ENCODE assay signal across 21 cellular contexts in the genomic region with DNA sequence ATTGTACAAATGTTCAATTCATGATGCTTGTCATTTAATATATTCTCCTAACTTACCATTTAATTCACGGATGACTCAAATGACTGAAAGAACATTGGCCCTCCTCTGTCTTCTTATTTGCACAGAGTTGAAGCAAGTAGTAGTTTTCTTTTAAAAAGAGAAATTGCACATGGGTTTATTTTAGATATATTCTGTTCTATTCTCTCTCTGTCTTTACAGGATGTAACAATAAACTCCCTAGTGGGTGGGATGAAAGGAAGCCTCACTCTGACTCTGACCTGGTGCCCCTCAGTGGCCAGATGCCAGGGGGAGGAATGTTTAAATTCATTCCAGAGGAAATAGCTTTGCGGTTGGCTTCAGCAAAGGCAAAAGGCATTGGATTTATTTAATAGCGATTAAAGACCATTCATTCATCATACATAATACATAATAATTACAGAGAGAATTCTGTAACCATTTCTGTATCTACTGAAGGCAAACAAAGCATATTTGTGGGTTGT.
DNase-seq lines count a peak whose midpoint lies in the region; ATAC-seq, FAIRE-seq and TF ChIP-seq lines count a peak whose summit lies in the region.
"Had no signal": no experiment of that assay in that cellular context is flagged by ENCODE, and none has a peak within 500 bp of the region (broad histone marks: within the 10 kb centered on the region; RNA-seq: fewer than 3 reads in every experiment).

No MANE protein-coding gene starts in this region.

- H4K20me1 ChIP-seq in neural progenitor cell (ENCODE audit: low read depth): no peaks in the 10 kb centered on the region

- no peak overlapping the region for H3K9ac ChIP-seq in neural progenitor cell

- no peak for TF ChIP-seq CTCF in choroid plexus epithelial cell (conservative IDR thresholded peaks at IDR 0.05; ENCODE audit: low read depth, low read length)
- TF ChIP-seq CTCF in neural progenitor cell (IDR thresholded peaks at IDR 0.05): no peak

- no peak overlapping the region for H3K4me3 Mint-ChIP-seq in neural progenitor cell
- H3K4me3 Mint-ChIP-seq: activated naive CD8-positive, alpha-beta T cell had no signal

- no peaks in the 10 kb centered on the region for H3K79me2 ChIP-seq in neural progenitor cell (ENCODE audit: low read depth)

- no peaks in the 10 kb centered on the region for H3K36me3 ChIP-seq in neural progenitor cell
- H3K36me3 ChIP-seq: Peyer's patch, uterus had no signal

- no peak for ATAC-seq in GM18861 (IDR thresholded peaks at IDR 0.05; ENCODE audit: unreplicated experiment)
- ATAC-seq: esophagus mucosa, K562 had no signal

- DNase-seq in COR-L47 (lab: John Stamatoyannopoulos, UW): peak; percentile 30
- peak; percentile 31 for DNase-seq in RCC 7860 (ENCODE audit: low spot score)
- peak; percentile 58 for DNase-seq in choroid plexus epithelial cell (ENCODE audit: low read depth)
- peak; percentile 39 for DNase-seq in neural progenitor cell (ENCODE audit: low spot score)
- DNase-seq in GDM1 (lab: John Stamatoyannopoulos, UW): no peak
- no peak for DNase-seq in GM12891 (ENCODE audit: insufficient read length, low spot score)
- no peak for DNase-seq in pons (ENCODE audit: low spot score)
- DNase-seq: Calu3; cortex of kidney; HCEC 1CT; hypothalamus; NCI-H1417; NCI-H526 treated with DMSO at 0.1 percent for 48 hours; Peyer's patch; stimulated activated naive CD4-positive, alpha-beta T cell; T-helper 2 cell; uterus had no signal

- peaks cover 2% of the 10 kb centered on the region for H3K36me3 Mint-ChIP-seq in neural progenitor cell

- FAIRE-seq in RCC 7860 (lab: Jason Lieb, UNC) (no peak), GM12891 (lab: Jason Lieb, UNC) (no peak)
- FAIRE-seq: K562 had no signal

- peaks cover 6% of the 10 kb centered on the region for H3F3A ChIP-seq in neural progenitor cell (ENCODE audit: low read depth)

- H2AFZ ChIP-seq in neural progenitor cell (replicated peaks): no peak overlapping the region

- no peak for TF ChIP-seq POLR2A in GM12891 (IDR thresholded peaks at IDR 0.05; ENCODE audit: low read depth, low read length)

- no peak overlapping the region for H3K4me3 ChIP-seq in choroid plexus epithelial cell (ENCODE audit: low read depth, low read length)
- no peak overlapping the region for H3K4me3 ChIP-seq in neural progenitor cell
- H3K4me3 ChIP-seq: K562, Peyer's patch, uterus had no signal

- H3K27me3 Mint-ChIP-seq in neural progenitor cell (ENCODE audit: insufficient read depth, low read depth): no peaks in the 10 kb centered on the region

- no peaks in the 10 kb centered on the region for H3K9me3 Mint-ChIP-seq in neural progenitor cell

- no peaks in the 10 kb centered on the region for H3K27me3 ChIP-seq in neural progenitor cell
- H3K27me3 ChIP-seq: Peyer's patch, uterus had no signal

- no peaks in the 10 kb centered on the region for H3K9me3 ChIP-seq in neural progenitor cell (ENCODE audit: low read depth)
- H3K9me3 ChIP-seq: uterus had no signal

- H3K27ac Mint-ChIP-seq in neural progenitor cell: no peak overlapping the region
- H3K27ac Mint-ChIP-seq: activated naive CD8-positive, alpha-beta T cell had no signal

- no peak overlapping the region for H3K4me2 ChIP-seq in neural progenitor cell

- no peak overlapping the region for H3K27ac ChIP-seq in neural progenitor cell
- H3K27ac ChIP-seq: Peyer's patch, uterus had no signal

- H3K4me1 ChIP-seq in neural progenitor cell: peaks cover 8% of the 10 kb centered on the region
- H3K4me1 ChIP-seq: Peyer's patch, uterus had no signal

- peaks cover 22% of the 10 kb centered on the region for H3K4me1 Mint-ChIP-seq in neural progenitor cell

TF ChIP-seq in GM12891, 5 proteins besides CTCF, POLR2A, EP300 and RAD21:
- TF ChIP-seq POLR2AphosphoS5 (IDR thresholded peaks at IDR 0.05; ENCODE audit: low read depth, low read length): no peak
- TF ChIP-seq PAX5 (IDR thresholded peaks at IDR 0.05; ENCODE audit: insufficient read depth, low read length, severe bottlenecking): no peak
- TF ChIP-seq POU2F2 (IDR thresholded peaks at IDR 0.05; ENCODE audit: low read depth, low read length): no peak
- no peak for TF ChIP-seq TAF1 (IDR thresholded peaks at IDR 0.05; ENCODE audit: low read depth, low read length)
- TF ChIP-seq SPI1 (IDR thresholded peaks at IDR 0.05; ENCODE audit: low read depth, low read length): no peak

Comparison
In these comparisons a context has a peak if more than half of its experiments do, and no peak if none do; other contexts are left out.
1. DNase-seq: peak in COR-L47 (single experiment), RCC 7860 (single experiment), choroid plexus epithelial cell (single experiment) and neural progenitor cell (single experiment); none in GDM1 (single experiment), GM12891 (single experiment) and pons (single experiment).